In genomic region chr20:51562334-51563140, GRCh38 we compare ENCODE assay signal across 1 cellular context.
TF ChIP-seq lines count a peak whose summit lies in the region.

No MANE protein-coding gene starts in this region.

TF ChIP-seq in HEK293, 187 proteins besides CTCF, POLR2A, EP300 and RAD21 (continued from another document and continues in another):
- TF ChIP-seq HIC1 (tag by site-specific recombination; IDR thresholded peaks at IDR 0.05) (peak; percentile 93), PRDM1 (tag by site-specific recombination; IDR thresholded peaks at IDR 0.05) (peak; percentile 6; the same call in 1 of the 2 replicates), ZNF280D (tag by site-specific recombination; IDR thresholded peaks at IDR 0.05) (no peak), ZNF18 (tag by site-specific recombination; IDR thresholded peaks at IDR 0.05) (peak; percentile 75), ZSCAN5A (tag by site-specific recombination; IDR thresholded peaks at IDR 0.05) (peak; percentile 37; the same call in 1 of the 2 replicates), ZNF121 (tag by site-specific recombination; IDR thresholded peaks at IDR 0.05) (no peak), ZBTB44 (tag by site-specific recombination; IDR thresholded peaks at IDR 0.05) (0 out of 2 replicates have a peak, but pooled peaks have one; percentile 38), OVOL3 (tag by site-specific recombination; IDR thresholded peaks at IDR 0.05) (peak; percentile 82), ZNF366 (tag by site-specific recombination; conservative IDR thresholded peaks at IDR 0.05) (peak; percentile 34), KLF8 (tag by site-specific recombination; IDR thresholded peaks at IDR 0.05) (peak; percentile 34; the same call in 1 of the 2 replicates), ZNF23 (tag by site-specific recombination; IDR thresholded peaks at IDR 0.05; ENCODE audit: borderline replicate concordance) (no peak), ZIC2 (tag by site-specific recombination; IDR thresholded peaks at IDR 0.05) (peak; percentile 82), ZBTB48 (tag by site-specific recombination; IDR thresholded peaks at IDR 0.05) (peak; percentile 91), ZNF202 (tag by site-specific recombination; IDR thresholded peaks at IDR 0.05; ENCODE audit: borderline replicate concordance) (no peak), ZBTB6 (tag by site-specific recombination; IDR thresholded peaks at IDR 0.05) (no peak; the same call in 1 of the 2 replicates), ZNF10 (tag by site-specific recombination; IDR thresholded peaks at IDR 0.05) (0 out of 2 replicates have a peak, but pooled peaks have one; percentile 12), ZNF302 (tag by site-specific recombination; IDR thresholded peaks at IDR 0.05; ENCODE audit: low read depth) (no peak), ATF2 (tag by site-specific recombination; IDR thresholded peaks at IDR 0.05; ENCODE audit: low read depth) (peak; percentile 90), KLF16 (tag by site-specific recombination; IDR thresholded peaks at IDR 0.05) (peak; percentile 69; the same call in 1 of the 2 replicates), KLF9 (tag by site-specific recombination; IDR thresholded peaks at IDR 0.05; ENCODE audit: low read depth) (peak; percentile 10; the same call in 1 of the 2 replicates), ZNF629 (tag by site-specific recombination; IDR thresholded peaks at IDR 0.05) (peak; percentile 82), ZNF324 (tag by site-specific recombination; IDR thresholded peaks at IDR 0.05) (0 out of 2 replicates have a peak, but pooled peaks have one; percentile 61), ZNF274 (IDR thresholded peaks at IDR 0.05; ENCODE audit: low read length) (no peak), ZNF274 (tag by site-specific recombination; IDR thresholded peaks at IDR 0.05; ENCODE audit: borderline replicate concordance) (no peak), ZNF394 (tag by site-specific recombination; IDR thresholded peaks at IDR 0.05; ENCODE audit: borderline replicate concordance) (peak; percentile 37; the same call in 1 of the 2 replicates), ZNF26 (tag by site-specific recombination; IDR thresholded peaks at IDR 0.05) (no peak), OSR2 (tag by site-specific recombination; IDR thresholded peaks at IDR 0.05) (peak; percentile 43; the same call in 1 of the 2 replicates), ZBTB20 (tag by site-specific recombination; IDR thresholded peaks at IDR 0.05) (peak; percentile 95), KLF1 (tag by site-specific recombination; IDR thresholded peaks at IDR 0.05) (peak; percentile 26; the same call in 1 of the 2 replicates), INSM2 (tag by site-specific recombination; IDR thresholded peaks at IDR 0.05) (peak; percentile 82), ZNF449 (tag by site-specific recombination; IDR thresholded peaks at IDR 0.05) (0 out of 2 replicates have a peak, but pooled peaks have one; percentile 32), ZBTB8A (tag by site-specific recombination; IDR thresholded peaks at IDR 0.05) (peak; percentile 51), ZBTB21 (tag by site-specific recombination; IDR thresholded peaks at IDR 0.05) (peak; percentile 40; the same call in 1 of the 2 replicates), ZNF624 (tag by site-specific recombination; IDR thresholded peaks at IDR 0.05) (no peak), ZNF777 (tag by site-specific recombination; IDR thresholded peaks at IDR 0.05; ENCODE audit: borderline replicate concordance) (peak; percentile 55; the same call in 1 of the 2 replicates), ZBTB10 (tag by site-specific recombination; IDR thresholded peaks at IDR 0.05) (peak; percentile 73), ZSCAN30 (tag by site-specific recombination; IDR thresholded peaks at IDR 0.05) (peak; percentile 52; the same call in 1 of the 2 replicates)
